8 cellular contexts compared by ENCODE assay signal in the genomic region with DNA sequence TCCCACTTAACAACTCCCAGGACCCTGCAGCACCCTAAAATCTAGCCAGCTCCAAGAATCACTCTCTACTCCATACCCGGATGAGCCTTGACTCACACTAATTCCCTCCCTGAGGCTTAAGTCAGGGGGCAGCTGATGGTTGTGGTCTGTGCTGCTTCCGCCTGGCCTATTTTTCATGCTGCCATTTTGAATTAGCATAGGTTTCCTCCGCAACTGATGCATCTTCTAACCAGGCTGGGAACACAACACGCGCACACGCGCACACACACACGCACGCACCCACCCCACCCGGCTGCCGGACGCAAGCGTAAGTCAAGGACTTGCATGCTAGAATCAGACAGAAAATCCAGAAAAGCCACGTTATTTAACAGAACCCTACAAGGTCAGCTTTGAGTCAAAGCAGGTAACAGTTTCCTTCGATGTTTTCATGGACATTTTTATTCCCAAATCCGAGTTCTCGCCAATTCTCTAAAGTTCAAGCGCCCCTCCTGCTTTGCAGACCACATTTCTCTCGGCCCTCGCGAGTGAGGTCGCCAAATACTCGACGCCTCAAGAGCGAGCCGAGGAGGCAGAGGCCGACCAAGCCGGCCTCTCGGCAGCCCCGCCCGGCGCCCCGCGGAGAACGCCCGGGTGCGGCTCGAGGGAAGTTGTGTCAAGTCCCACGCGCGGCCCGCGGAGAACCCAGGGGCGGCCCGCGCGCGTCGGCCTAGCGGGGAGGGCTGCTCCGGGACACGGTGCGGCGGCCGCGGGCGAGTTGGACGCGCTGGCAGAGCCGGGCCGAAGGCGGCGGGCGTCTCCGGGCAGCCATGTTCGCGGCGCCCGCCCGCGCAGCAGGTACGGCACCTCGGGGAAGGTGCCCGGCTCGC. TPM values are rescaled to one million over a fixed set of nuclear protein-coding genes. Genes with fewer than 3 reads are reported as not detected.
DNase-seq lines count a peak whose midpoint lies in the region; ATAC-seq and TF ChIP-seq lines count a peak whose summit lies in the region.

No MANE protein-coding gene starts in this region.

- TF ChIP-seq EP300 in neural cell (conservative IDR thresholded peaks at IDR 0.05; ENCODE audit: poor library complexity, severe bottlenecking), result no peak

- H3K36me3 ChIP-seq in neural cell (ENCODE audit: insufficient read depth, low read length) (no peaks in the 10 kb centered on the region), vagina (no peaks in the 10 kb centered on the region)

- no peaks in the 10 kb centered on the region for H3K9me2 ChIP-seq in neural cell (ENCODE audit: insufficient read depth, low read length)

- TF ChIP-seq POLR2A in vagina (IDR thresholded peaks at IDR 0.05), result no peak

- H3F3A ChIP-seq in neural cell (ENCODE audit: insufficient read depth, low read length, poor library complexity, severe bottlenecking), result no peaks in the 10 kb centered on the region

- H3K9me3 ChIP-seq in neural cell (ENCODE audit: low read length) (peaks cover 3% of the 10 kb centered on the region), vagina (no peaks in the 10 kb centered on the region)

- H3K4me3 ChIP-seq in neural cell (ENCODE audit: low read length) (peak overlapping the region; percentile 99), vagina (peak overlapping the region; percentile 64 to 73)

- peak overlapping the region; percentile 90 for H3K27ac ChIP-seq in neural cell (ENCODE audit: low read length)
- H3K27ac ChIP-seq in vagina, result peak overlapping the region; percentile 95

- intact Hi-C loops in vagina (cut with DNase I), result no loop called here

- peak overlapping the region; percentile 83 for H2AFZ ChIP-seq in neural cell (ENCODE audit: low read depth, low read length)

- H3K9ac ChIP-seq in neural cell (ENCODE audit: low read length), result peak overlapping the region; percentile 97

- ATAC-seq in GM18873 (IDR thresholded peaks at IDR 0.05; ENCODE audit: low FRiP score, unreplicated experiment) (peak; percentile 39), HG03064 (IDR thresholded peaks at IDR 0.05; ENCODE audit: low read depth, unreplicated experiment) (peak; percentile 21)

- peaks cover 52% of the 10 kb centered on the region for H3K79me2 ChIP-seq in neural cell (replicated peaks; ENCODE audit: insufficient read depth, low read length)

- TF ChIP-seq RAD21 in neural cell (conservative IDR thresholded peaks at IDR 0.05), result no peak

- TF ChIP-seq CTCF in AG09319 (IDR thresholded peaks at IDR 0.05; ENCODE audit: low read depth, low read length), result no peak
- no peak for TF ChIP-seq CTCF in neural cell (IDR thresholded peaks at IDR 0.05; ENCODE audit: poor library complexity, severe bottlenecking)
- no peak for TF ChIP-seq CTCF in vagina (IDR thresholded peaks at IDR 0.05)

- H3K4me1 ChIP-seq in vagina, result peaks cover 30% of the 10 kb centered on the region

- DNase-seq in AG09319 (ENCODE audit: extremely low read depth, low read depth), result peak; percentile 11
- peak; percentile 44 for DNase-seq in NCI-H774 (lab: John Stamatoyannopoulos, UW)
- DNase-seq in activated naive CD4-positive, alpha-beta T cell treated with anti-CD3 and anti-CD28 coated beads, Interleukin-2, amount 50 U/mL, for 16 hours, result peak; percentile 22
- DNase-seq in germinal center (ENCODE audit: low spot score), result peak; percentile 58
- no peak for DNase-seq in vagina (ENCODE audit: extremely low spot score in 2 of 2)

- H3K27me3 ChIP-seq in neural cell (ENCODE audit: insufficient read depth, low read depth, low read length) (no peaks in the 10 kb centered on the region), vagina (no peaks in the 10 kb centered on the region)

- H4K20me1 ChIP-seq in neural cell (ENCODE audit: insufficient read depth), result no peaks in the 10 kb centered on the region

- H3K4me2 ChIP-seq in neural cell (ENCODE audit: low read length), result peak overlapping the region; percentile 77

TF ChIP-seq in neural cell, 6 proteins besides CTCF, POLR2A, EP300 and RAD21:
- TF ChIP-seq POLR2AphosphoS5 (IDR thresholded peaks at IDR 0.05) (no peak), SMC3 (conservative IDR thresholded peaks at IDR 0.05; ENCODE audit: poor library complexity) (peak; percentile 19), EZH2 (IDR thresholded peaks at IDR 0.05; ENCODE audit: borderline replicate concordance, insufficient read depth, low read length, poor library complexity, severe bottlenecking) (no peak), MXI1 (conservative IDR thresholded peaks at IDR 0.05; ENCODE audit: poor library complexity, severe bottlenecking) (peak; percentile 23)

RNA-seq across cellular contexts. Expression of gene SCRN1, which starts 1.0 kb away (rescaled TPM):
- 130 TPM in 2 replicates for polyA plus RNA-seq in neural cell
- polyA minus RNA-seq in neural cell, result 239 and 252 TPM in 2 replicates
- total RNA-seq in vagina, result 40.8 TPM

RNA-seq across cellular contexts. Expression of gene FKBP14, which starts 37.9 kb away (rescaled TPM):
- polyA plus RNA-seq in neural cell, result 19.6 and 36.7 TPM in 2 replicates
- polyA minus RNA-seq in neural cell, result 18.3 and 21.0 TPM in 2 replicates
- total RNA-seq in vagina, result 4.4 TPM

RNA-seq across cellular contexts. Expression of gene PLEKHA8, which starts 39.6 kb away (rescaled TPM):
- polyA plus RNA-seq in neural cell, result 42.7 and 43.1 TPM in 2 replicates
- 109 and 130 TPM in 2 replicates for polyA minus RNA-seq in neural cell
- 12.3 TPM for total RNA-seq in vagina

Comparison
In these comparisons a context has a peak if more than half of its experiments do, and no peak if none do; other contexts are left out.
1. DNase-seq: peak in AG09319 (single experiment), NCI-H774 (single experiment), activated naive CD4-positive, alpha-beta T cell treated with anti-CD3 and anti-CD28 coated beads, Interleukin-2, amount 50 U/mL, for 16 hours (single experiment) and germinal center (single experiment); none in vagina (0 of 2).